ENCODE assay signal across 9 cellular contexts in genomic region chr15:90420488-90420850, GRCh38. TPM values are rescaled to one million over a fixed set of nuclear protein-coding genes. Genes with fewer than 3 reads are reported as not detected.
DNase-seq lines count a peak whose midpoint lies in the region; ATAC-seq, FAIRE-seq and TF ChIP-seq lines count a peak whose summit lies in the region.
"Had no signal": no experiment of that assay in that cellular context is flagged by ENCODE, and none has a peak within 500 bp of the region (broad histone marks: within the 10 kb centered on the region; RNA-seq: fewer than 3 reads in every experiment).

No MANE protein-coding gene starts in this region.

- no peak for TF ChIP-seq POLR2A in K562 (conservative IDR thresholded peaks at IDR 0.05)

- peak overlapping the region; percentile 73 for H2BK120ac ChIP-seq in mesenchymal stem cell (ENCODE audit: low read depth, low read length)

- no peak for FAIRE-seq in K562 (lab: Jason Lieb, UNC)

- no peak overlapping the region for H4K91ac ChIP-seq in mesenchymal stem cell (ENCODE audit: low read length)

- H3K14ac ChIP-seq in mesenchymal stem cell (ENCODE audit: low read length in 2 of 2) = no peak overlapping the region

- no peaks in the 10 kb centered on the region for H3K27me3 Mint-ChIP-seq in activated CD8-positive, alpha-beta memory T cell treated with anti-CD3 and anti-CD28 coated beads, Interleukin-2, amount 10 ng/mL, durations not matched to agents 7 days and 5 days

- peak overlapping the region; percentile 83 for H2AK5ac ChIP-seq in mesenchymal stem cell (ENCODE audit: low read length, severe bottlenecking)

- H3K4ac ChIP-seq in mesenchymal stem cell (ENCODE audit: low read depth in 1 of 2, low read length in 2 of 2) = peak overlapping the region; percentile 7 to 35

- POLR2A ChIA-PET in K562 (lab: Yijun Ruan, JAX) = interaction anchor here (0.9 to 2.0 kb wide), 3 partner anchors 9 to 27 kb away, joined by 3 to 6 read pairs (median 5); no protein-coding TSS in a partner anchor

- H3K4me2 ChIP-seq in K562 (ENCODE audit: insufficient read depth, low read length) (no peak overlapping the region), mesenchymal stem cell (ENCODE audit: low read length, poor library complexity, severe bottlenecking) (peak overlapping the region; percentile 1)

- H3K79me1 ChIP-seq in mesenchymal stem cell (replicated peaks; ENCODE audit: low read length, poor library complexity, severe bottlenecking) = no peaks in the 10 kb centered on the region

- no peak overlapping the region for H2AFZ ChIP-seq in K562 (ENCODE audit: low read depth, low read length)
- H2AFZ ChIP-seq in mesenchymal stem cell (ENCODE audit: low read depth, low read length) = no peak overlapping the region

- CTCF ChIA-PET in activated CD8-positive, alpha-beta memory T cell treated with anti-CD3 and anti-CD28 coated beads, Interleukin-2, amount 10 ng/mL, durations not matched to agents 7 days and 5 days (lab: Charles Lee) = interaction anchor here (1.9 to 3.1 kb wide), 2 partner anchors 59 to 100 kb away, joined by 10 to 14 read pairs; no protein-coding TSS in a partner anchor
- CTCF ChIA-PET in K562 (lab: Yijun Ruan, JAX; ENCODE audit: low intra/inter-chr PET ratio) = no interaction called here

- H2BK15ac ChIP-seq in mesenchymal stem cell (ENCODE audit: low read depth, poor library complexity, severe bottlenecking) = no peak overlapping the region

- H2BK5ac ChIP-seq in mesenchymal stem cell (ENCODE audit: low read depth, low read length, poor library complexity, severe bottlenecking) = no peak overlapping the region

- H3K27ac ChIP-seq in K562 (ENCODE audit: extremely low read depth, low read depth, low read length) (no peak overlapping the region), mesenchymal stem cell (ENCODE audit: low read length, poor library complexity, severe bottlenecking) (peak overlapping the region; percentile 62), thymus (ENCODE audit: low read depth) (peak overlapping the region; percentile 82)

- no peak for TF ChIP-seq RAD21 in K562 (CRISPR knock-in tag; conservative IDR thresholded peaks at IDR 0.05 in 1 of 2, IDR thresholded peaks at IDR 0.05 in 1 of 2)

- H3K9me3 Mint-ChIP-seq in activated CD8-positive, alpha-beta memory T cell treated with anti-CD3 and anti-CD28 coated beads, Interleukin-2, amount 10 ng/mL, durations not matched to agents 7 days and 5 days (ENCODE audit: low read depth) = no peaks in the 10 kb centered on the region

- H2BK12ac ChIP-seq in mesenchymal stem cell (ENCODE audit: low read length in 2 of 2) = no peak overlapping the region

- peak overlapping the region; percentile 74 for H3K27ac Mint-ChIP-seq in activated CD8-positive, alpha-beta memory T cell treated with anti-CD3 and anti-CD28 coated beads, Interleukin-2, amount 10 ng/mL, durations not matched to agents 7 days and 5 days

- peaks cover 53% of the 10 kb centered on the region for H3K4me1 Mint-ChIP-seq in activated CD8-positive, alpha-beta memory T cell treated with anti-CD3 and anti-CD28 coated beads, Interleukin-2, amount 10 ng/mL, durations not matched to agents 7 days and 5 days

- no peak overlapping the region for H3K23ac ChIP-seq in mesenchymal stem cell (ENCODE audit: low read length in 2 of 2)

- no peak overlapping the region for H4K8ac ChIP-seq in mesenchymal stem cell (ENCODE audit: low read length)

- TF ChIP-seq CTCF in K562 (IDR thresholded peaks at IDR 0.05 in 2 of 3, conservative IDR thresholded peaks at IDR 0.05 in 1 of 3; ENCODE audit: insufficient read depth in 2 of 3, low read depth in 1 of 3, low read length in 3 of 3) = no peak

- WGBS in K562 (ENCODE audit: insufficient coverage, low coverage, missing lambda C conversion rate) = 69% methylated on average over 1 of the region's 1 CpG
- whole genome bisulfite sequencing in mesenchymal stem cell = 91% methylated on average over 1 of the region's 1 CpG
- WGBS in thymus = 98% methylated on average over 1 of the region's 1 CpG

- no TSS peak for BruUV-seq in K562 (replicated peaks; lab: Mats Ljungman, UMichigan)

- H3K18ac ChIP-seq in mesenchymal stem cell (ENCODE audit: low read depth in 1 of 2, low read length in 2 of 2) = peak overlapping the region; percentile 48 to 89

- peaks cover 27% of the 10 kb centered on the region for H3K36me3 Mint-ChIP-seq in activated CD8-positive, alpha-beta memory T cell treated with anti-CD3 and anti-CD28 coated beads, Interleukin-2, amount 10 ng/mL, durations not matched to agents 7 days and 5 days

- no peak for ATAC-seq in activated CD8-positive, alpha-beta memory T cell treated with anti-CD3 and anti-CD28 coated beads, Interleukin-2, amount 10 ng/mL, durations not matched to agents 7 days and 5 days
- ATAC-seq in K562 (no peak), GM19397 (IDR thresholded peaks at IDR 0.05; ENCODE audit: unreplicated experiment) (no peak)

- no peaks in the 10 kb centered on the region for H3K27me3 ChIP-seq in K562 (ENCODE audit: control insufficient read depth in 2 of 2, insufficient read depth in 2 of 2, low read length in 2 of 2)
- no peaks in the 10 kb centered on the region for H3K27me3 ChIP-seq in mesenchymal stem cell (ENCODE audit: control insufficient read depth in 1 of 2, insufficient read depth in 1 of 2, low read length in 2 of 2)
- no peaks in the 10 kb centered on the region for H3K27me3 ChIP-seq in thymus (ENCODE audit: control insufficient read depth, insufficient read depth)

- no peak overlapping the region for H3K4me3 Mint-ChIP-seq in activated CD8-positive, alpha-beta memory T cell treated with anti-CD3 and anti-CD28 coated beads, Interleukin-2, amount 10 ng/mL, durations not matched to agents 7 days and 5 days

- TF ChIP-seq EP300 in K562 (IDR thresholded peaks at IDR 0.05; ENCODE audit: low read length) = no peak

- peaks cover 31% of the 10 kb centered on the region for H3K79me2 ChIP-seq in K562 (ENCODE audit: control insufficient read depth, insufficient read depth, low read length)

- in situ Hi-C loops in K562 (cut with MboI) = no loop called here

- no peaks in the 10 kb centered on the region for H3K9me3 ChIP-seq in K562 (replicated peaks; ENCODE audit: control insufficient read depth, insufficient read depth, low read depth, low read length)
- no peaks in the 10 kb centered on the region for H3K9me3 ChIP-seq in mesenchymal stem cell (ENCODE audit: control insufficient read depth, low read length)
- no peaks in the 10 kb centered on the region for H3K9me3 ChIP-seq in thymus (ENCODE audit: control insufficient read depth)

- H3K4me3 ChIP-seq in K562 (no peak overlapping the region), mesenchymal stem cell (ENCODE audit: insufficient read depth in 1 of 2, low read depth in 1 of 2, low read length in 2 of 2) (peak overlapping the region in 1 of 2 experiments; percentile 58), thymus (ENCODE audit: low read length) (no peak overlapping the region)

- H3K4me1 ChIP-seq in K562 (replicated peaks in 1 of 2; ENCODE audit: control insufficient read depth in 2 of 2, insufficient read depth in 2 of 2, low read length in 2 of 2) = peaks cover 0 to 8% of the 10 kb centered on the region in 2 experiments; a peak in 2 of 5 replicates
- H3K4me1 ChIP-seq in mesenchymal stem cell (ENCODE audit: control insufficient read depth, insufficient read depth, low read depth, low read length) = peaks cover 17% of the 10 kb centered on the region
- no peaks in the 10 kb centered on the region for H3K4me1 ChIP-seq in thymus (ENCODE audit: control insufficient read depth, insufficient read depth, low read length)

- intact Hi-C loops in K562 (cut with micrococcal nuclease) = no loop called here

- H4K20me1 ChIP-seq in K562 (replicated peaks; ENCODE audit: control insufficient read depth, insufficient read depth, low read length) = no peaks in the 10 kb centered on the region

- H3K9me1 ChIP-seq in K562 (ENCODE audit: control insufficient read depth, insufficient read depth, low read length) = no peaks in the 10 kb centered on the region

- no peak overlapping the region for H3K9ac ChIP-seq in K562 (ENCODE audit: insufficient read depth in 1 of 2, low read depth in 2 of 2, low read length in 2 of 2)
- H3K9ac ChIP-seq in mesenchymal stem cell (ENCODE audit: low read length) = peak overlapping the region; percentile 77

- DNase-seq in activated CD8-positive, alpha-beta memory T cell treated with anti-CD3 and anti-CD28 coated beads, Interleukin-2, amount 10 ng/mL, durations not matched to agents 7 days and 5 days = no peak
- DNase-seq in activated CD8-positive, alpha-beta memory T cell treated with anti-CD3 and anti-CD28 coated beads, Interleukin-2, amount 50 U/mL, for 4 hours = no peak
- DNase-seq in K562 (ENCODE audit: extremely low read depth in 1 of 4, low spot score in 3 of 4) (no peak), mesenchymal stem cell (no peak), ureter (ENCODE audit: low spot score) (no peak), kidney glomerular epithelial cell (lab: John Stamatoyannopoulos, UW) (no peak)
- DNase-seq: NCI-H345 had no signal

- H3K36me3 ChIP-seq in K562 (ENCODE audit: control insufficient read depth, insufficient read depth, low read length) (no peaks in the 10 kb centered on the region; the same call in 2 of the 3 replicates), mesenchymal stem cell (ENCODE audit: control insufficient read depth in 1 of 2, insufficient read depth in 2 of 2, low read depth in 1 of 2, low read length in 2 of 2) (peaks cover 0 to 3% of the 10 kb centered on the region in 2 experiments), thymus (ENCODE audit: control insufficient read depth, insufficient read depth) (no peaks in the 10 kb centered on the region)

RNA-seq across cellular contexts. Expression of gene IQGAP1, which starts 32.4 kb away (rescaled TPM):
- 100 to 1,000 TPM; 217 to 221 TPM for total RNA-seq in activated CD8-positive, alpha-beta memory T cell treated with anti-CD3 and anti-CD28 coated beads, Interleukin-2, amount 10 ng/mL, durations not matched to agents 7 days and 5 days
- total RNA-seq in K562 (2011; cell fraction: chromatin; rRNA removed; ENCODE audit: low replicate concordance) = 115 and 218 TPM in 2 replicates
- 41.1 and 55.2 TPM in 2 replicates for total RNA-seq in K562 (2011; cell fraction: nucleolus; rRNA removed)
- 77.8 and 117 TPM in 2 replicates for total RNA-seq in K562 (2011; cell fraction: nucleoplasm; rRNA removed)
- 67.1 and 76.0 TPM in 2 replicates for total RNA-seq in K562 (2014; rRNA removed)
- 81.0 and 96.7 TPM in 2 replicates for total RNA-seq in K562 (2014; rRNA removed; fragmentation: Illumina TruSeq; extraction: Trizol)
- 143 and 150 TPM in 2 replicates for total RNA-seq in K562 (2015; rRNA removed; fragmentation: Illumina TruSeq; extraction: Trizol)
- total RNA-seq in K562 (2021) = 59.6 and 63.9 TPM in 2 replicates
- polyA plus RNA-seq in K562 (2011; rRNA removed) = 71.8 and 77.7 TPM in 2 replicates
- polyA plus RNA-seq in K562 (2011; cell fraction: cytosol; rRNA removed) = 29.0 and 29.2 TPM in 2 replicates
- polyA plus RNA-seq in K562 (2011; cell fraction: nucleus; rRNA removed) = 69.9 and 288 TPM in 2 replicates
- polyA plus RNA-seq in K562 (2012) = 56.8 and 73.8 TPM in 2 replicates
- polyA plus RNA-seq in K562 (2014; fragmentation: Illumina TruSeq; extraction: Trizol) = 116 and 125 TPM in 2 replicates
- 10 to 100 TPM; 37.6 to 38.7 TPM for polyA plus RNA-seq in K562 (2014; fragmentation: Nextera tagmentation; extraction: Ambion mirVana)
- polyA plus RNA-seq in K562 (2014; rRNA removed) = 68.7 and 79.2 TPM in 2 replicates
- 235 and 252 TPM in 2 replicates for polyA minus RNA-seq in K562 (2011; rRNA and poly(A)+ RNA removed)
- 46.9 and 64.3 TPM in 2 replicates for polyA minus RNA-seq in K562 (2011; cell fraction: cytosol; rRNA and poly(A)+ RNA removed)
- 69.3 and 393 TPM in 2 replicates for polyA minus RNA-seq in K562 (2011; cell fraction: nucleus; rRNA and poly(A)+ RNA removed)
- 205 TPM for polyA plus RNA-seq in mesenchymal stem cell (2013, experiment 1 of 2)
- polyA plus RNA-seq in mesenchymal stem cell (2013, experiment 2 of 2) = 197 TPM
- 144 TPM for polyA plus RNA-seq in thymus
- total RNA-seq in ureter = 260 TPM
